8 cellular contexts compared by ENCODE assay signal in genomic region chr6:28922004-28922840, GRCh38. TPM values are rescaled to one million over a fixed set of nuclear protein-coding genes. Genes with fewer than 3 reads are reported as not detected.
DNase-seq lines count a peak whose midpoint lies in the region; ATAC-seq and TF ChIP-seq lines count a peak whose summit lies in the region.

No MANE protein-coding gene starts in this region.

- H3K4me1 Mint-ChIP-seq in stimulated activated memory B cell treated with anti-CD40 and anti-IgM and Interleukin-4, amounts not matched to agents 10 μg/mL and 1 μg/mL and 100 μg/mL, for 72 hours = peaks cover 39% of the 10 kb centered on the region

- H3K4me3 Mint-ChIP-seq in stimulated activated memory B cell treated with anti-CD40 and anti-IgM and Interleukin-4, amounts not matched to agents 10 μg/mL and 1 μg/mL and 100 μg/mL, for 72 hours = peak overlapping the region; percentile 87

- no peaks in the 10 kb centered on the region for H3K9me3 Mint-ChIP-seq in stimulated activated memory B cell treated with anti-CD40 and anti-IgM and Interleukin-4, amounts not matched to agents 10 μg/mL and 1 μg/mL and 100 μg/mL, for 72 hours

- in situ Hi-C loops in Caki2 (cut with HindIII; ENCODE audit: low pct_unique_long_range_greater_than_20kb, low sequenced_read_pairs) = no loop called here

- H3K27ac Mint-ChIP-seq in stimulated activated memory B cell treated with anti-CD40 and anti-IgM and Interleukin-4, amounts not matched to agents 10 μg/mL and 1 μg/mL and 100 μg/mL, for 72 hours = peak overlapping the region; percentile 90

- ATAC-seq in stimulated activated memory B cell treated with anti-CD40 and anti-IgM and Interleukin-4, amounts not matched to agents 10 μg/mL and 1 μg/mL and 100 μg/mL, for 72 hours = no peak
- no peak for ATAC-seq in HG03139 (IDR thresholded peaks at IDR 0.05; ENCODE audit: unreplicated experiment)

- H3K36me3 Mint-ChIP-seq in stimulated activated memory B cell treated with anti-CD40 and anti-IgM and Interleukin-4, amounts not matched to agents 10 μg/mL and 1 μg/mL and 100 μg/mL, for 72 hours = peaks cover 39% of the 10 kb centered on the region

- DNase-seq in Caki2 (ENCODE audit: low read depth) (peak; percentile 81), MG63 (no peak), amniotic epithelial cell (ENCODE audit: low read depth) (peak; percentile 82), kidney epithelial cell (ENCODE audit: low read depth) (no peak), D341Med (ENCODE audit: low spot score) (no peak), NCI-H82 treated with DMSO at 0.1 percent for 48 hours (lab: John Stamatoyannopoulos, UW; ENCODE audit: unreplicated experiment) (no peak)

- no peak for TF ChIP-seq CTCF in kidney epithelial cell (IDR thresholded peaks at IDR 0.05; ENCODE audit: insufficient read depth, low read length, poor library complexity, severe bottlenecking)

- H3K4me3 ChIP-seq in MG63 = peak overlapping the region; percentile 83
- H3K4me3 ChIP-seq in kidney epithelial cell (ENCODE audit: low read depth, low read length) = peak overlapping the region; percentile 91

- no peaks in the 10 kb centered on the region for H3K9me3 ChIP-seq in MG63

- H3K36me3 ChIP-seq in MG63 = peaks cover 41% of the 10 kb centered on the region
- H3K36me3 ChIP-seq in kidney epithelial cell (ENCODE audit: control insufficient read depth, insufficient read depth, low read length) = peaks cover 4% of the 10 kb centered on the region

- H3K27me3 Mint-ChIP-seq in stimulated activated memory B cell treated with anti-CD40 and anti-IgM and Interleukin-4, amounts not matched to agents 10 μg/mL and 1 μg/mL and 100 μg/mL, for 72 hours = no peaks in the 10 kb centered on the region

- H3K27me3 ChIP-seq in MG63 (no peaks in the 10 kb centered on the region), kidney epithelial cell (ENCODE audit: control insufficient read depth, insufficient read depth, low read length) (no peaks in the 10 kb centered on the region)

RNA-seq across cellular contexts. Expression of gene TRIM27, which starts 1.6 kb away (rescaled TPM):
- total RNA-seq in Caki2 (2014; rRNA removed; shearing (Covaris generic); ENCODE audit: low replicate concordance) = 144 and 159 TPM in 2 replicates
- 46.5 and 56.2 TPM in 2 replicates for total RNA-seq in MG63 (2014; rRNA removed; shearing (Covaris generic); ENCODE audit: low replicate concordance)
- 101 and 119 TPM in 2 replicates for total RNA-seq in kidney epithelial cell

Comparison
In these comparisons a context has a peak if more than half of its experiments do, and no peak if none do; other contexts are left out.
1. DNase-seq: peak in Caki2 (single experiment) and amniotic epithelial cell (single experiment); none in MG63 (single experiment), kidney epithelial cell (single experiment), D341Med (single experiment) and NCI-H82 treated with DMSO at 0.1 percent for 48 hours (single experiment).